In genomic region chr6:108873971-108874370, GRCh38 we compare ENCODE assay signal across 13 cellular contexts. TPM values are rescaled to one million over a fixed set of nuclear protein-coding genes. Genes with fewer than 3 reads are reported as not detected.
DNase-seq lines count a peak whose midpoint lies in the region; ATAC-seq, FAIRE-seq and TF ChIP-seq lines count a peak whose summit lies in the region.
"Had no signal": no experiment of that assay in that cellular context is flagged by ENCODE, and none has a peak within 500 bp of the region (broad histone marks: within the 10 kb centered on the region; RNA-seq: fewer than 3 reads in every experiment).

No MANE protein-coding gene starts in this region.

- DNase-seq in GM23338 (ENCODE audit: low spot score), result no peak
- DNase-seq in adipocyte (ENCODE audit: low read depth), result no peak
- DNase-seq in natural killer cell treated with Interleukin-12 subunit alpha and Interleukin-12 subunit beta and Interleukin-15 and Interleukin-18, amount 100 ng/mL, for 72 hours (ENCODE audit: low spot score), result no peak
- DNase-seq in NCI-H2171 (lab: John Stamatoyannopoulos, UW), result no peak
- no peak for DNase-seq in urothelium cell line (ENCODE audit: low spot score)
- no peak for DNase-seq in stimulated activated CD4-positive, alpha-beta T cell treated with anti-CD3 and anti-CD28 coated beads, Interleukin-4, amount 100 ng/mL, for 1 hour
- DNase-seq: caudate nucleus, mesenchymal stem cell, NCI-H1436 treated with DMSO at 0.1 percent for 48 hours, NCI-H526, pancreas had no signal

- H3K27me3 ChIP-seq in ACC112 (ENCODE audit: insufficient read depth, low read length) (no peaks in the 10 kb centered on the region), GM23338 (ENCODE audit: insufficient read depth) (no peaks in the 10 kb centered on the region), adipocyte (replicated peaks; ENCODE audit: control insufficient read depth, insufficient read depth, low read length) (no peaks in the 10 kb centered on the region)
- H3K27me3 ChIP-seq: pancreas had no signal

- peaks cover 42% of the 10 kb centered on the region for H3K4me1 ChIP-seq in ACC112 (ENCODE audit: control insufficient read depth, insufficient read depth, low read length, unreplicated experiment)
- peaks cover 11% of the 10 kb centered on the region; the same call in 1 of the 2 replicates for H3K4me1 ChIP-seq in GM23338 (ENCODE audit: insufficient read depth)
- peaks cover 76% of the 10 kb centered on the region for H3K4me1 ChIP-seq in adipocyte (ENCODE audit: control insufficient read depth, insufficient read depth, low read length)

- H3K27ac ChIP-seq in ACC112 (ENCODE audit: low read depth, low read length) (peak overlapping the region; percentile 90), GM23338 (ENCODE audit: low read depth) (no peak overlapping the region)

- H3K9me3 Mint-ChIP-seq in GM23338, result no peaks in the 10 kb centered on the region
- peaks cover 4% of the 10 kb centered on the region for H3K9me3 Mint-ChIP-seq in natural killer cell treated with Interleukin-12 subunit alpha and Interleukin-12 subunit beta and Interleukin-15 and Interleukin-18, amount 100 ng/mL, for 72 hours

- H2AFZ ChIP-seq in ACC112 (ENCODE audit: low read length, unreplicated experiment) (no peak overlapping the region), GM23338 (no peak overlapping the region)

- no peak for TF ChIP-seq CTCF in GM23338 (conservative IDR thresholded peaks at IDR 0.05; ENCODE audit: low read depth in 2 of 2)

- H3K9ac ChIP-seq in adipocyte (ENCODE audit: low read length), result peak overlapping the region; percentile 85

- H3K9me3 ChIP-seq in adipocyte (ENCODE audit: control insufficient read depth, low read length), result no peaks in the 10 kb centered on the region
- H3K9me3 ChIP-seq: pancreas had no signal

- H3K4me1 Mint-ChIP-seq in GM23338, result peaks cover 33% of the 10 kb centered on the region
- peaks cover 45 to 57% of the 10 kb centered on the region in 2 donors for H3K4me1 Mint-ChIP-seq in natural killer cell treated with Interleukin-12 subunit alpha and Interleukin-12 subunit beta and Interleukin-15 and Interleukin-18, amount 100 ng/mL, for 72 hours (ENCODE audit: low read depth in 2 of 2)

- H3K27me3 Mint-ChIP-seq in GM23338 (ENCODE audit: insufficient read depth, low read depth, poor library complexity), result peaks cover 4% of the 10 kb centered on the region
- H3K27me3 Mint-ChIP-seq in natural killer cell treated with Interleukin-12 subunit alpha and Interleukin-12 subunit beta and Interleukin-15 and Interleukin-18, amount 100 ng/mL, for 72 hours, result no peaks in the 10 kb centered on the region

- H4K20me1 ChIP-seq in GM23338 (replicated peaks; ENCODE audit: insufficient read depth), result no peaks in the 10 kb centered on the region

- H3F3A ChIP-seq in GM23338 (replicated peaks; ENCODE audit: low read depth), result no peaks in the 10 kb centered on the region

- no peak for ATAC-seq in GM23338
- ATAC-seq in natural killer cell treated with Interleukin-12 subunit alpha and Interleukin-12 subunit beta and Interleukin-15 and Interleukin-18, amount 100 ng/mL, for 72 hours, result no peak
- ATAC-seq in GM18520 (IDR thresholded peaks at IDR 0.05; ENCODE audit: unreplicated experiment), result no peak

- no peak overlapping the region for H3K4me2 ChIP-seq in GM23338

- FAIRE-seq in urothelium cell line (lab: Jason Lieb, UNC), result no peak
- FAIRE-seq: pancreas had no signal

- H3K79me2 ChIP-seq in ACC112 (ENCODE audit: control insufficient read depth, insufficient read depth, low read length, unreplicated experiment) (no peaks in the 10 kb centered on the region), GM23338 (replicated peaks; ENCODE audit: insufficient read depth) (no peaks in the 10 kb centered on the region)

- H3K27ac Mint-ChIP-seq in GM23338, result peak overlapping the region; percentile 48; the same call in 1 of the 2 replicates
- peak overlapping the region; percentile 93 to 96 for H3K27ac Mint-ChIP-seq in natural killer cell treated with Interleukin-12 subunit alpha and Interleukin-12 subunit beta and Interleukin-15 and Interleukin-18, amount 100 ng/mL, for 72 hours

- no peaks in the 10 kb centered on the region for H3K36me3 Mint-ChIP-seq in GM23338 (ENCODE audit: low read depth)
- H3K36me3 Mint-ChIP-seq in natural killer cell treated with Interleukin-12 subunit alpha and Interleukin-12 subunit beta and Interleukin-15 and Interleukin-18, amount 100 ng/mL, for 72 hours, result peaks cover 27% of the 10 kb centered on the region

- H3K4me3 Mint-ChIP-seq in GM23338, result no peak overlapping the region
- H3K4me3 Mint-ChIP-seq in natural killer cell treated with Interleukin-12 subunit alpha and Interleukin-12 subunit beta and Interleukin-15 and Interleukin-18, amount 100 ng/mL, for 72 hours, result peak overlapping the region; percentile 86

- no peak overlapping the region for H3K4me3 ChIP-seq in ACC112 (ENCODE audit: low read depth, low read length)
- H3K4me3 ChIP-seq in GM23338, result no peak overlapping the region
- H3K4me3 ChIP-seq in adipocyte (ENCODE audit: low read length), result peak overlapping the region; percentile 65
- H3K4me3 ChIP-seq: pancreas had no signal

- H3K36me3 ChIP-seq in ACC112 (ENCODE audit: insufficient read depth, low read length) (no peaks in the 10 kb centered on the region), GM23338 (ENCODE audit: insufficient read depth) (no peaks in the 10 kb centered on the region), adipocyte (ENCODE audit: control insufficient read depth, insufficient read depth, low read length, severe bottlenecking) (peaks cover 7% of the 10 kb centered on the region)
- H3K36me3 ChIP-seq: pancreas had no signal

- no peaks in the 10 kb centered on the region for H3K9me2 ChIP-seq in GM23338 (ENCODE audit: insufficient read depth)

TF ChIP-seq in GM23338, 12 proteins besides CTCF, POLR2A, EP300 and RAD21 (continues in another document):
- no peak for TF ChIP-seq ZNF462 (CRISPR knock-in tag; IDR thresholded peaks at IDR 0.05)
- no peak for TF ChIP-seq STAT1 (IDR thresholded peaks at IDR 0.05; ENCODE audit: unreplicated experiment)
- no peak for TF ChIP-seq EZH2phosphoT487 (IDR thresholded peaks at IDR 0.05; ENCODE audit: unreplicated experiment)
- TF ChIP-seq POLR2AphosphoS5 (IDR thresholded peaks at IDR 0.05; ENCODE audit: low read depth), result no peak
- TF ChIP-seq EZH2 (IDR thresholded peaks at IDR 0.05; ENCODE audit: low read depth, unreplicated experiment), result no peak

RNA-seq across cellular contexts. Expression of gene ARMC2, which starts 25.7 kb away (rescaled TPM):
- total RNA-seq in GM23338 (2014; rRNA removed; shearing (Covaris generic)), result 2.7 and 4.0 TPM in 2 replicates
- polyA plus RNA-seq in GM23338 (2016; fragmentation: Nextera tagmentation; extraction: Ambion mirVana), result 3.0 and 4.4 TPM in 2 replicates
- 1 to 10 TPM in 1 of 2 donors, under 1 TPM in 1; 0.83 to 5.4 TPM for total RNA-seq in natural killer cell treated with Interleukin-12 subunit alpha and Interleukin-12 subunit beta and Interleukin-15 and Interleukin-18, amount 100 ng/mL, for 72 hours
